Comparison of ENCODE assay signal across 25 cellular contexts in the genomic region with DNA sequence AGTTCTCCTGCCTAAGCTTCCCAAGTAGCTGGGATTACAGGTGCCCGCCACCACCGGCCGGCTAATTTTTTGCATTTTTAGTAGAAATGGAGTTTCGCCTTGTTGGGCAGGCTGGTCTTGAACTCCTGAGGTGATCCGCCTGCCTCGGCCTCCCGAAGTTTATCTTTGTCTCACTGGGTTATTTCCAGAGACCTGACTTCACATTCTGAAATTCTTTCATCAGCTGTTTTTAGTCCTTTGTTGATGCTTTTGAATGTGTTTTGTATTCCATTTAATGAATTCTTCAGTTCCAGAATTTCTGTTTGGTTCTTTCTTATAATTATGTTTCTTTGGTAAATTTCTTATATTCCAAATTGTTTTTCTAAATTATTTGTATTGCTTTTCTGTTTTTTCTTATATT. TPM values are rescaled to one million over a fixed set of nuclear protein-coding genes. Genes with fewer than 3 reads are reported as not detected.
DNase-seq lines count a peak whose midpoint lies in the region; ATAC-seq, FAIRE-seq and TF ChIP-seq lines count a peak whose summit lies in the region.
"Had no signal": no experiment of that assay in that cellular context is flagged by ENCODE, and none has a peak within 500 bp of the region (broad histone marks: within the 10 kb centered on the region; RNA-seq: fewer than 3 reads in every experiment).

No MANE protein-coding gene starts in this region.

- H3K9ac ChIP-seq in HepG2 (ENCODE audit: insufficient read depth, low read depth, low read length): no peak overlapping the region

- no peak for TF ChIP-seq RAD21 in HepG2 (CRISPR knock-in tag; IDR thresholded peaks at IDR 0.05)

- CTCF ChIA-PET in HepG2 (lab: Yijun Ruan, JAX; ENCODE audit: low intra/inter-chr PET ratio, low total read pairs): no interaction called here

- H3K27me3 Mint-ChIP-seq in central memory CD8-positive, alpha-beta T cell: no peaks in the 10 kb centered on the region
- H3K27me3 Mint-ChIP-seq: CD4-positive, CD25-positive, alpha-beta regulatory T cell; CD8-positive, alpha-beta memory T cell; IgD-negative memory B cell had no signal

- DNase-seq in HepG2 (ENCODE audit: low spot score): no peak
- no peak for DNase-seq in right lobe of liver
- DNase-seq in central memory CD8-positive, alpha-beta T cell (ENCODE audit: low spot score in 2 of 2): no peak
- DNase-seq in frontal cortex (ENCODE audit: low spot score in 2 of 2): no peak
- no peak for DNase-seq in stimulated activated naive CD8-positive, alpha-beta T cell treated with anti-CD3 and anti-CD28 coated beads, Interleukin-15, Interleukin-2, amounts not matched to agents 100 U/mL and 50 U/mL, for 24 hours
- DNase-seq in NCI-H226: no peak
- DNase-seq: ACHN; BE2C; C1 segment of cervical spinal cord; CD4-positive, CD25-positive, alpha-beta regulatory T cell; CD8-positive, alpha-beta memory T cell; COR-L47; DMS 273 treated with DMSO at 0.1 percent for 48 hours; DMS53; DND-41; EL; H9 had no signal

- no peak for TF ChIP-seq EP300 in HepG2 (IDR thresholded peaks at IDR 0.05; ENCODE audit: low read depth in 2 of 2, low read length in 2 of 2)
- TF ChIP-seq EP300 in HepG2 (CRISPR knock-in tag; IDR thresholded peaks at IDR 0.05; ENCODE audit: borderline replicate concordance): no peak

- peaks cover 36% of the 10 kb centered on the region for H3K4me1 Mint-ChIP-seq in central memory CD8-positive, alpha-beta T cell

- H2AFZ ChIP-seq in HepG2 (ENCODE audit: low read length): no peak overlapping the region

- H3K4me2 ChIP-seq in HepG2 (ENCODE audit: low read depth, low read length): no peak overlapping the region

- H3K4me1 ChIP-seq in HepG2 (ENCODE audit: insufficient read depth, low read length) (no peaks in the 10 kb centered on the region), right lobe of liver (no peaks in the 10 kb centered on the region)
- H3K4me1 ChIP-seq: BE2C had no signal

- H3K9me3 ChIP-seq in HepG2 (ENCODE audit: low read length) (peaks cover 14% of the 10 kb centered on the region; the same call in 1 of the 2 replicates), right lobe of liver (no peaks in the 10 kb centered on the region)
- H3K9me3 ChIP-seq: BE2C had no signal

- no peak overlapping the region for H3K4me3 ChIP-seq in HepG2 (replicated peaks in 1 of 3; ENCODE audit: insufficient read depth in 1 of 3, low read depth in 2 of 3, low read length in 3 of 3)
- no peak overlapping the region for H3K4me3 ChIP-seq in right lobe of liver

- peaks cover 6 to 40% of the 10 kb centered on the region in 2 experiments for H3K36me3 ChIP-seq in HepG2 (replicated peaks in 1 of 2; ENCODE audit: control insufficient read depth in 1 of 2, insufficient read depth in 2 of 2, low read length in 2 of 2)
- peaks cover 0 to 49% (median 11%) of the 10 kb centered on the region in 4 donors for H3K36me3 ChIP-seq in right lobe of liver

- POLR2A ChIA-PET in HepG2 (lab: Yijun Ruan, JAX): no interaction called here

- peaks cover 6% of the 10 kb centered on the region for H3K9me3 Mint-ChIP-seq in central memory CD8-positive, alpha-beta T cell

- peak overlapping the region; percentile 14 for H3K27ac Mint-ChIP-seq in central memory CD8-positive, alpha-beta T cell (ENCODE audit: low read depth)
- H3K27ac Mint-ChIP-seq: CD4-positive, CD25-positive, alpha-beta regulatory T cell; H9; IgD-negative memory B cell had no signal

- FAIRE-seq in HepG2 (lab: Jason Lieb, UNC) (no peak), frontal cortex (lab: Jason Lieb, UNC) (peak; percentile 86)
- FAIRE-seq: GM12892, GM18507, H1, HTR-8/SVneo had no signal

- intact Hi-C loops in HepG2 (cut with micrococcal nuclease; ENCODE audit: unreplicated experiment) (no loop called here), right lobe of liver (cut with DNase I) (no loop called here)

- in situ Hi-C loops in HepG2 (cut with HindIII; ENCODE audit: extremely low pct_ligation_motif_present, low pct_unique_long_range_greater_than_20kb): no loop called here

- H3K79me2 ChIP-seq in HepG2 (ENCODE audit: insufficient read depth, low read length): no peaks in the 10 kb centered on the region

- H3K27me3 ChIP-seq in HepG2 (ENCODE audit: control insufficient read depth in 1 of 2, insufficient read depth in 2 of 2, low read length in 2 of 2) (no peaks in the 10 kb centered on the region), right lobe of liver (no peaks in the 10 kb centered on the region)
- H3K27me3 ChIP-seq: BE2C had no signal

- no peak for TF ChIP-seq CTCF in HepG2 (CRISPR knock-in tag; IDR thresholded peaks at IDR 0.05)
- no peak for TF ChIP-seq CTCF in right lobe of liver (IDR thresholded peaks at IDR 0.05)

- ATAC-seq in HepG2: no peak
- ATAC-seq in right lobe of liver: no peak
- no peak for ATAC-seq in central memory CD8-positive, alpha-beta T cell (replicated peaks; ENCODE audit: extremely low read depth, poor library complexity, severe bottlenecking)
- no peak for ATAC-seq in stimulated activated naive CD8-positive, alpha-beta T cell treated with anti-CD3 and anti-CD28 coated beads, Interleukin-15, Interleukin-2, amounts not matched to agents 100 U/mL and 50 U/mL, for 24 hours
- no peak for ATAC-seq in GM21360 (IDR thresholded peaks at IDR 0.05; ENCODE audit: unreplicated experiment)

- H3K27ac ChIP-seq in HepG2 (ENCODE audit: extremely low read length, insufficient read depth, low read length): no peak overlapping the region
- no peak overlapping the region for H3K27ac ChIP-seq in right lobe of liver

- H3K36me3 Mint-ChIP-seq in central memory CD8-positive, alpha-beta T cell (ENCODE audit: insufficient read depth): peaks cover 23% of the 10 kb centered on the region

- H4K20me1 ChIP-seq in HepG2 (ENCODE audit: insufficient read depth, low read length): no peaks in the 10 kb centered on the region

- WGBS in HepG2 (ENCODE audit: low lambda C conversion rate): 99% methylated on average over 7 of the region's 7 CpGs
- 96% methylated on average over 3 of the region's 7 CpGs for WGBS in right lobe of liver (ENCODE audit: insufficient coverage, low coverage, low lambda C conversion rate, missing lambda C conversion rate)

- BruUV-seq in HepG2 (replicated peaks; lab: Mats Ljungman, UMichigan): no TSS peak

- no peak overlapping the region for H3K4me3 Mint-ChIP-seq in central memory CD8-positive, alpha-beta T cell
- H3K4me3 Mint-ChIP-seq: CD4-positive, CD25-positive, alpha-beta regulatory T cell; CD8-positive, alpha-beta memory T cell; H9 had no signal

- TF ChIP-seq POLR2A in HepG2 (IDR thresholded peaks at IDR 0.05; ENCODE audit: insufficient read depth in 1 of 2, low read depth in 2 of 2, low read length in 2 of 2): no peak
- TF ChIP-seq POLR2A in right lobe of liver (IDR thresholded peaks at IDR 0.05): no peak

TF ChIP-seq in HepG2, 621 proteins besides CTCF, POLR2A, EP300 and RAD21:
- no peak for TF ChIP-seq TOPORS (CRISPR knock-in tag; IDR thresholded peaks at IDR 0.05)
- TF ChIP-seq ZNF160 (CRISPR knock-in tag; IDR thresholded peaks at IDR 0.05): peak; percentile 87; the same call in 1 of the 2 replicates
- TF ChIP-seq HNRNPK (IDR thresholded peaks at IDR 0.05; ENCODE audit: low read depth, low read length, poor library complexity, severe bottlenecking): no peak

RNA-seq across cellular contexts. Expression of gene MLNR, which starts 55.4 kb away (rescaled TPM):
- total RNA-seq in HepG2 (2016; rRNA removed; fragmentation: Illumina TruSeq; extraction: Trizol) (0.46 TPM in 1 of 2 replicates, not detected in the other), right lobe of liver (not detected), frontal cortex (not detected)
- total RNA-seq in HepG2 (2016; cell fraction: cytosol; rRNA removed; fragmentation: Illumina TruSeq; extraction: Trizol; ENCODE audit: low read depth): 0.18 TPM in 1 of 2 replicates, not detected in the other
- 0.15 and 0.26 TPM in 2 replicates for total RNA-seq in HepG2 (2016; cell fraction: insoluble cytoplasmic fraction; rRNA removed; fragmentation: Illumina TruSeq; extraction: Trizol)
- not detected in 2 replicates for total RNA-seq in HepG2 (2016; cell fraction: membrane; rRNA removed; fragmentation: Illumina TruSeq; extraction: Trizol)
- 0.41 and 0.62 TPM in 2 replicates for total RNA-seq in HepG2 (2016; cell fraction: nucleus; rRNA removed; fragmentation: Illumina TruSeq; extraction: Trizol)
- polyA plus RNA-seq in HepG2 (2011; rRNA removed): not detected in 2 replicates
- polyA plus RNA-seq in HepG2 (2011; cell fraction: cytosol; rRNA removed): 0.07 TPM in 1 of 2 replicates, not detected in the other
- 0.45 and 0.61 TPM in 2 replicates for polyA plus RNA-seq in HepG2 (2011; cell fraction: nucleus; rRNA removed)
- polyA plus RNA-seq in HepG2 (2012): not detected in 2 replicates
- polyA plus RNA-seq in HepG2 (2016; cell fraction: cytosol; fragmentation: Illumina TruSeq; extraction: Trizol; ENCODE audit: low read depth): not detected in 2 replicates
- not detected in 2 replicates for polyA plus RNA-seq in HepG2 (2016; cell fraction: insoluble cytoplasmic fraction; fragmentation: Illumina TruSeq; extraction: Trizol; ENCODE audit: low read depth)
- polyA plus RNA-seq in HepG2 (2016; cell fraction: membrane; fragmentation: Illumina TruSeq; extraction: Trizol; ENCODE audit: low read depth): not detected in 2 replicates
- polyA plus RNA-seq in HepG2 (2016; cell fraction: nucleus; fragmentation: Illumina TruSeq; extraction: Trizol; ENCODE audit: insufficient read depth, low read depth): not detected in 2 replicates
- 0.66 TPM in 1 of 2 replicates, not detected in the other for polyA minus RNA-seq in HepG2 (2011; rRNA and poly(A)+ RNA removed; ENCODE audit: low replicate concordance)
- 0.49 and 0.53 TPM in 2 replicates for polyA minus RNA-seq in HepG2 (2011; cell fraction: cytosol; rRNA and poly(A)+ RNA removed)
- polyA minus RNA-seq in HepG2 (2011; cell fraction: nucleus; rRNA and poly(A)+ RNA removed): 1.2 and 2.2 TPM in 2 replicates
- total RNA-seq: A172; CD4-positive, CD25-positive, alpha-beta regulatory T cell; CD8-positive, alpha-beta memory T cell; G401; H9 had no signal
- polyA plus RNA-seq: CD4-positive, CD25-positive, alpha-beta regulatory T cell; IgD-negative memory B cell had no signal
